In genomic region chr2:196516541-196516940, GRCh38 we compare ENCODE assay signal across 24 cellular contexts.
DNase-seq lines count a peak whose midpoint lies in the region; ATAC-seq, FAIRE-seq and TF ChIP-seq lines count a peak whose summit lies in the region.
"Had no signal": no experiment of that assay in that cellular context is flagged by ENCODE, and none has a peak within 500 bp of the region (broad histone marks: within the 10 kb centered on the region; RNA-seq: fewer than 3 reads in every experiment).

No MANE protein-coding gene starts in this region.

- DNase-seq in activated CD4-positive, alpha-beta T cell treated with anti-CD3 and anti-CD28 coated beads, Interleukin-2, amount 10 ng/mL, durations not matched to agents 24 days and 14 days: peak; percentile 6
- DNase-seq in activated CD4-positive, alpha-beta T cell treated with anti-CD3 and anti-CD28 coated beads for 36 hours: no peak
- DNase-seq in NCI-H2171 treated with DMSO at 0.1 percent for 48 hours (lab: John Stamatoyannopoulos, UW) (peak; percentile 95), fibroblast of mammary gland (ENCODE audit: low read depth) (peak; percentile 53), GM13976 (ENCODE audit: low spot score) (no peak), D721Med (ENCODE audit: insufficient read length, low spot score) (no peak)
- DNase-seq in effector memory CD8-positive, alpha-beta T cell: no peak
- DNase-seq: activated CD4-positive, alpha-beta T cell treated with anti-CD3 and anti-CD28 coated beads for 4 hours; activated naive CD4-positive, alpha-beta T cell treated with Interleukin-2 at 50 U/mL for 16 hours; activated T-cell treated with anti-CD3 and anti-CD28 coated beads, Interleukin-2, amount 50 U/mL, for 48 hours; CD4-positive, CD25-positive, alpha-beta regulatory T cell; colonic mucosa; effector memory CD4-positive, alpha-beta T cell; NCI-H1436; NCI-H2227 treated with DMSO at 0.1 percent for 48 hours; pancreas; stimulated activated CD4-positive, alpha-beta T cell treated with anti-CD3 and anti-CD28 coated beads, Interleukin-4, amount 100 ng/mL, for 4 hours; stimulated activated naive CD4-positive, alpha-beta T cell; T-helper 2 cell had no signal

- H3K4me3 ChIP-seq in fibroblast of mammary gland (ENCODE audit: control insufficient read depth, low read depth, low read length): no peak overlapping the region
- H3K4me3 ChIP-seq: colonic mucosa, esophagus muscularis mucosa, pancreas, right atrium auricular region had no signal

- peaks cover 16% of the 10 kb centered on the region for H3K27me3 Mint-ChIP-seq in activated CD4-positive, alpha-beta T cell treated with anti-CD3 and anti-CD28 coated beads, Interleukin-2, amount 10 ng/mL, durations not matched to agents 24 days and 14 days
- no peaks in the 10 kb centered on the region for H3K27me3 Mint-ChIP-seq in activated CD4-positive, alpha-beta T cell treated with anti-CD3 and anti-CD28 coated beads for 36 hours
- peaks cover 24 to 37% of the 10 kb centered on the region in 2 donors for H3K27me3 Mint-ChIP-seq in effector memory CD8-positive, alpha-beta T cell

- no peaks in the 10 kb centered on the region for H3K4me1 Mint-ChIP-seq in activated CD4-positive, alpha-beta T cell treated with anti-CD3 and anti-CD28 coated beads, Interleukin-2, amount 10 ng/mL, durations not matched to agents 24 days and 14 days
- no peaks in the 10 kb centered on the region for H3K4me1 Mint-ChIP-seq in activated CD4-positive, alpha-beta T cell treated with anti-CD3 and anti-CD28 coated beads for 36 hours
- no peaks in the 10 kb centered on the region for H3K4me1 Mint-ChIP-seq in effector memory CD8-positive, alpha-beta T cell (ENCODE audit: low read depth in 2 of 2)
- H3K4me1 Mint-ChIP-seq: CD4-positive, CD25-positive, alpha-beta regulatory T cell had no signal

- H3K9me3 Mint-ChIP-seq in activated CD4-positive, alpha-beta T cell treated with anti-CD3 and anti-CD28 coated beads, Interleukin-2, amount 10 ng/mL, durations not matched to agents 24 days and 14 days: no peaks in the 10 kb centered on the region
- H3K9me3 Mint-ChIP-seq in activated CD4-positive, alpha-beta T cell treated with anti-CD3 and anti-CD28 coated beads for 36 hours (ENCODE audit: low read depth): no peaks in the 10 kb centered on the region
- no peaks in the 10 kb centered on the region for H3K9me3 Mint-ChIP-seq in effector memory CD8-positive, alpha-beta T cell
- H3K9me3 Mint-ChIP-seq: nephron had no signal

- intact Hi-C loops in activated CD4-positive, alpha-beta T cell treated with anti-CD3 and anti-CD28 coated beads, Interleukin-2, amount 10 ng/mL, durations not matched to agents 24 days and 14 days (cut with micrococcal nuclease): no loop called here
- intact Hi-C loops in activated CD4-positive, alpha-beta T cell treated with anti-CD3 and anti-CD28 coated beads for 36 hours (cut with DNase I, micrococcal nuclease): no loop called here

- no peak overlapping the region for H3K27ac Mint-ChIP-seq in activated CD4-positive, alpha-beta T cell treated with anti-CD3 and anti-CD28 coated beads, Interleukin-2, amount 10 ng/mL, durations not matched to agents 24 days and 14 days
- H3K27ac Mint-ChIP-seq in activated CD4-positive, alpha-beta T cell treated with anti-CD3 and anti-CD28 coated beads for 36 hours: no peak overlapping the region
- H3K27ac Mint-ChIP-seq in effector memory CD8-positive, alpha-beta T cell: no peak overlapping the region
- H3K27ac Mint-ChIP-seq: CD4-positive, CD25-positive, alpha-beta regulatory T cell; nephron had no signal

- no peak overlapping the region for H3K4me3 Mint-ChIP-seq in activated CD4-positive, alpha-beta T cell treated with anti-CD3 and anti-CD28 coated beads, Interleukin-2, amount 10 ng/mL, durations not matched to agents 24 days and 14 days
- H3K4me3 Mint-ChIP-seq in activated CD4-positive, alpha-beta T cell treated with anti-CD3 and anti-CD28 coated beads for 36 hours: no peak overlapping the region
- H3K4me3 Mint-ChIP-seq in effector memory CD8-positive, alpha-beta T cell: no peak overlapping the region
- H3K4me3 Mint-ChIP-seq: CD4-positive, CD25-positive, alpha-beta regulatory T cell; nephron had no signal

- CTCF ChIA-PET in activated CD4-positive, alpha-beta T cell treated with anti-CD3 and anti-CD28 coated beads for 36 hours (lab: Charles Lee): no interaction called here

- no peaks in the 10 kb centered on the region for H3K36me3 Mint-ChIP-seq in activated CD4-positive, alpha-beta T cell treated with anti-CD3 and anti-CD28 coated beads, Interleukin-2, amount 10 ng/mL, durations not matched to agents 24 days and 14 days (ENCODE audit: low read depth)
- H3K36me3 Mint-ChIP-seq in activated CD4-positive, alpha-beta T cell treated with anti-CD3 and anti-CD28 coated beads for 36 hours (ENCODE audit: low read depth): no peaks in the 10 kb centered on the region
- H3K36me3 Mint-ChIP-seq in effector memory CD8-positive, alpha-beta T cell (ENCODE audit: insufficient read depth): no peaks in the 10 kb centered on the region
- H3K36me3 Mint-ChIP-seq: CD4-positive, CD25-positive, alpha-beta regulatory T cell had no signal

- TF ChIP-seq CTCF in fibroblast of mammary gland (conservative IDR thresholded peaks at IDR 0.05; ENCODE audit: control insufficient read depth, insufficient read depth, low read depth, low read length) (no peak), GM13976 (IDR thresholded peaks at IDR 0.05; ENCODE audit: borderline replicate concordance, control extremely low read depth, extremely low read depth, insufficient read depth, missing control alignments) (no peak), D721Med (IDR thresholded peaks at IDR 0.05; ENCODE audit: insufficient read depth, missing control alignments) (no peak)

- ATAC-seq in activated CD4-positive, alpha-beta T cell treated with anti-CD3 and anti-CD28 coated beads for 36 hours: no peak
- ATAC-seq in effector memory CD8-positive, alpha-beta T cell (replicated peaks): no peak
- ATAC-seq: Panc1, pancreas had no signal

- POLR2A ChIA-PET in activated CD4-positive, alpha-beta T cell treated with anti-CD3 and anti-CD28 coated beads for 36 hours (lab: Charles Lee): no interaction called here

- in situ Hi-C loops in GM13976 (cut with MboI; ENCODE audit: low sequenced_read_pairs, unreplicated experiment): no loop called here

- FAIRE-seq in D721Med (lab: Jason Lieb, UNC): no peak
- FAIRE-seq: islet of Langerhans, pancreas had no signal

Comparison
In these comparisons a context has a peak if more than half of its experiments do, and no peak if none do; other contexts are left out.
1. DNase-seq: peak in activated CD4-positive, alpha-beta T cell treated with anti-CD3 and anti-CD28 coated beads, Interleukin-2, amount 10 ng/mL, durations not matched to agents 24 days and 14 days (single experiment), NCI-H2171 treated with DMSO at 0.1 percent for 48 hours (single experiment) and fibroblast of mammary gland (single experiment); none in activated CD4-positive, alpha-beta T cell treated with anti-CD3 and anti-CD28 coated beads for 36 hours (single experiment), GM13976 (single experiment), D721Med (single experiment) and effector memory CD8-positive, alpha-beta T cell (0 of 3).